8 cellular contexts compared by ENCODE assay signal in the genomic region with DNA sequence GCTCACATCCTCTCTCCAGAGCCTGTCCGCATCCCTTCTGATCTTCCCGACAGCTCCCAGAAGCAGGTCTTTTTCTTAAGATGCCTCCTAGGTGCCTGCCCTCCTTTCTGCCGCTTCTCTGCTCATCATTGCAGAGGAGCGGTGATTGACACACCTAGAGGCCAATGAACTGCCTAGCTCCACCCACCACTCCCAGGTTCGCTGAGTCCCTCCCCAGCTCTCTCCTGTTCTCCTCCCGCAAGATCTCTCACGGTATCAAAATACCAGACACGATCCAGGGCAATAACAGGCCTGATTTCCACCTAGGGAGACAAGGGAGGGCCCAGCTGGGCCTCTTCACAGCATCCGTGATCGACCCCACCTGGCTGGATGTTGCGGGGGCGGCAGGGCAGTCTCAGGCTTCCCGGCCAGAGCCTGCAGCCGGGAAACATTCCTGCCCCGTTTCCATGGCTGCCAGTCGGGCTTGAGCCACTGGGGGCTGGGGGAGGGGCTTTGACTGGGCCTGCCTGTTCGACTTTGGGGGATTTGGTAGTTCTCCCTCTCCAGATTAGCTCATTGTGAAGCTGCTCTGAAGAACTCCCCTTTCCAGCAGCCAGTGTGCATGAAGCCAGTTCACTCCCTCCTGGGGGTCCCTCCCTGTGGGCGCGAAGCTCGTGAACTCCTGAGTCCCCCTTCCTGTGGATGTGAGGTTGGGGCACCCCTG.
DNase-seq lines count a peak whose midpoint lies in the region; TF ChIP-seq lines count a peak whose summit lies in the region.

No MANE protein-coding gene starts in this region.

- H3K27me3 ChIP-seq in SJCRH30 (no peaks in the 10 kb centered on the region), right atrium auricular region (no peaks in the 10 kb centered on the region), prostate gland (replicated peaks; ENCODE audit: insufficient read depth) (no peaks in the 10 kb centered on the region), uterus (no peaks in the 10 kb centered on the region)

- DNase-seq in GM12865 (ENCODE audit: low read depth) = peak; percentile 87
- peak; percentile 62 for DNase-seq in Jurkat, Clone E6-1 (ENCODE audit: low read depth, low spot score)
- peak; percentile 12 to 20 for DNase-seq in SJCRH30
- DNase-seq in right atrium auricular region (ENCODE audit: low spot score) = peak; percentile 75
- peak; percentile 92 for DNase-seq in prostate gland (ENCODE audit: low spot score)
- DNase-seq in uterus = peak; percentile 93 to 97
- DNase-seq in cortex of kidney (lab: John Stamatoyannopoulos, UW) = no peak

- TF ChIP-seq POLR2A in prostate gland (IDR thresholded peaks at IDR 0.05) (no peak), uterus (IDR thresholded peaks at IDR 0.05) (no peak)

- H3K27ac ChIP-seq in SJCRH30 (no peak overlapping the region), angular gyrus (ENCODE audit: low read depth, low read length) (peak overlapping the region; percentile 90), right atrium auricular region (peak overlapping the region; percentile 26 to 61), prostate gland (peak overlapping the region; percentile 47 to 63), uterus (peak overlapping the region; percentile 57 to 89)

- H3K4me1 ChIP-seq in SJCRH30 = no peaks in the 10 kb centered on the region
- peaks cover 0 to 50% of the 10 kb centered on the region in 2 donors for H3K4me1 ChIP-seq in right atrium auricular region
- H3K4me1 ChIP-seq in prostate gland (replicated peaks) = peaks cover 12% of the 10 kb centered on the region
- H3K4me1 ChIP-seq in uterus = peaks cover 0 to 8% of the 10 kb centered on the region in 2 donors

- no peak overlapping the region for H3K4me3 ChIP-seq in GM12865 (ENCODE audit: low read depth, low read length)
- H3K4me3 ChIP-seq in Jurkat, Clone E6-1 (ENCODE audit: low read length) = no peak overlapping the region
- no peak overlapping the region for H3K4me3 ChIP-seq in SJCRH30
- H3K4me3 ChIP-seq in right atrium auricular region = peak overlapping the region; percentile 25 to 33
- peak overlapping the region; percentile 22 to 32 for H3K4me3 ChIP-seq in prostate gland
- peak overlapping the region in 1 of 2 donors; percentile 36 for H3K4me3 ChIP-seq in uterus

- H3K36me3 ChIP-seq in SJCRH30 (no peaks in the 10 kb centered on the region), right atrium auricular region (no peaks in the 10 kb centered on the region), prostate gland (no peaks in the 10 kb centered on the region), uterus (no peaks in the 10 kb centered on the region)

- intact Hi-C loops in prostate gland (cut with DNase I) (no loop called here), uterus (cut with DNase I; ENCODE audit: low total_unique reads) (no loop called here)

- TF ChIP-seq CTCF in GM12865 (IDR thresholded peaks at IDR 0.05; ENCODE audit: insufficient read depth, low read depth, low read length, missing control alignments) (no peak), right atrium auricular region (IDR thresholded peaks at IDR 0.05) (no peak), prostate gland (IDR thresholded peaks at IDR 0.05) (no peak), uterus (IDR thresholded peaks at IDR 0.05) (no peak)

- 10% methylated on average over 20 of the region's 20 CpGs for WGBS in prostate gland

- H3K9me3 ChIP-seq in SJCRH30 (replicated peaks) (no peaks in the 10 kb centered on the region), right atrium auricular region (no peaks in the 10 kb centered on the region), prostate gland (no peaks in the 10 kb centered on the region), uterus (no peaks in the 10 kb centered on the region)

Comparison
In these comparisons a context has a peak if more than half of its experiments do, and no peak if none do; other contexts are left out.
1. H3K4me3 ChIP-seq: peak in right atrium auricular region (2 of 2) and prostate gland (2 of 2); none in GM12865 (single experiment), Jurkat, Clone E6-1 (single experiment) and SJCRH30 (single experiment).